2 cellular contexts compared by ENCODE assay signal in the genomic region with DNA sequence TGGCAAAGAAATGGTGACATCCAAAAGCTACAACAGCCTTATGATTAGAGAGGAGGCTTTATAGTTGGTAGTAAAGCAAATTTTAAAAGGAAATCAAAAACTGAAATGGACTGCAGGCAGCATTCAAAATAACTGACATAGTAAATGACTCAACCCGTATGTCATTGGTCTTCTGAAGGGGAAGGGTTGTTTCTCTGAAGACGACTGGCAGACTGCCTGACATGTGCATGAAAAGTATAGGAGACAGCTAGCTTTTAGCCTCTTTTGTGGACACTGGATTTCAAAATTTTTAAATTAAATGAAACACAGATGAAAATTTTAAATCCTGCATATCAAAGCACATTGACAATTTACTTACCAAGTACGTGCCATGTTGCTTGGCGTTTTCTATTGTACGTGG.
TF ChIP-seq lines count a peak whose summit lies in the region.

No MANE protein-coding gene starts in this region.

TF ChIP-seq in IMR-90, 13 proteins besides CTCF, POLR2A, EP300 and RAD21:
- TF ChIP-seq RFX5 (IDR thresholded peaks at IDR 0.05; ENCODE audit: low read depth, low read length) (no peak), SMC3 (IDR thresholded peaks at IDR 0.05; ENCODE audit: low read depth, low read length) (no peak), RCOR1 (IDR thresholded peaks at IDR 0.05; ENCODE audit: insufficient replicate concordance, low read length) (no peak), NFE2L2 (IDR thresholded peaks at IDR 0.05; ENCODE audit: low read depth, low read length) (no peak)
- TF ChIP-seq, protein P1, sequence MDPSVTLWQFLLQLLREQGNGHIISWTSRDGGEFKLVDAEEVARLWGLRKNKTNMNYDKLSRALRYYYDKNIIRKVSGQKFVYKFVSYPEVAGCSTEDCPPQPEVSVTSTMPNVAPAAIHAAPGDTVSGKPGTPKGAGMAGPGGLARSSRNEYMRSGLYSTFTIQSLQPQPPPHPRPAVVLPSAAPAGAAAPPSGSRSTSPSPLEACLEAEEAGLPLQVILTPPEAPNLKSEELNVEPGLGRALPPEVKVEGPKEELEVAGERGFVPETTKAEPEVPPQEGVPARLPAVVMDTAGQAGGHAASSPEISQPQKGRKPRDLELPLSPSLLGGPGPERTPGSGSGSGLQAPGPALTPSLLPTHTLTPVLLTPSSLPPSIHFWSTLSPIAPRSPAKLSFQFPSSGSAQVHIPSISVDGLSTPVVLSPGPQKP (IDR thresholded peaks at IDR 0.05; ENCODE audit: borderline replicate concordance, low read depth, low read length) = no peak

TF ChIP-seq in GM23338, 12 proteins besides CTCF, POLR2A, EP300 and RAD21:
- TF ChIP-seq, protein P2, sequence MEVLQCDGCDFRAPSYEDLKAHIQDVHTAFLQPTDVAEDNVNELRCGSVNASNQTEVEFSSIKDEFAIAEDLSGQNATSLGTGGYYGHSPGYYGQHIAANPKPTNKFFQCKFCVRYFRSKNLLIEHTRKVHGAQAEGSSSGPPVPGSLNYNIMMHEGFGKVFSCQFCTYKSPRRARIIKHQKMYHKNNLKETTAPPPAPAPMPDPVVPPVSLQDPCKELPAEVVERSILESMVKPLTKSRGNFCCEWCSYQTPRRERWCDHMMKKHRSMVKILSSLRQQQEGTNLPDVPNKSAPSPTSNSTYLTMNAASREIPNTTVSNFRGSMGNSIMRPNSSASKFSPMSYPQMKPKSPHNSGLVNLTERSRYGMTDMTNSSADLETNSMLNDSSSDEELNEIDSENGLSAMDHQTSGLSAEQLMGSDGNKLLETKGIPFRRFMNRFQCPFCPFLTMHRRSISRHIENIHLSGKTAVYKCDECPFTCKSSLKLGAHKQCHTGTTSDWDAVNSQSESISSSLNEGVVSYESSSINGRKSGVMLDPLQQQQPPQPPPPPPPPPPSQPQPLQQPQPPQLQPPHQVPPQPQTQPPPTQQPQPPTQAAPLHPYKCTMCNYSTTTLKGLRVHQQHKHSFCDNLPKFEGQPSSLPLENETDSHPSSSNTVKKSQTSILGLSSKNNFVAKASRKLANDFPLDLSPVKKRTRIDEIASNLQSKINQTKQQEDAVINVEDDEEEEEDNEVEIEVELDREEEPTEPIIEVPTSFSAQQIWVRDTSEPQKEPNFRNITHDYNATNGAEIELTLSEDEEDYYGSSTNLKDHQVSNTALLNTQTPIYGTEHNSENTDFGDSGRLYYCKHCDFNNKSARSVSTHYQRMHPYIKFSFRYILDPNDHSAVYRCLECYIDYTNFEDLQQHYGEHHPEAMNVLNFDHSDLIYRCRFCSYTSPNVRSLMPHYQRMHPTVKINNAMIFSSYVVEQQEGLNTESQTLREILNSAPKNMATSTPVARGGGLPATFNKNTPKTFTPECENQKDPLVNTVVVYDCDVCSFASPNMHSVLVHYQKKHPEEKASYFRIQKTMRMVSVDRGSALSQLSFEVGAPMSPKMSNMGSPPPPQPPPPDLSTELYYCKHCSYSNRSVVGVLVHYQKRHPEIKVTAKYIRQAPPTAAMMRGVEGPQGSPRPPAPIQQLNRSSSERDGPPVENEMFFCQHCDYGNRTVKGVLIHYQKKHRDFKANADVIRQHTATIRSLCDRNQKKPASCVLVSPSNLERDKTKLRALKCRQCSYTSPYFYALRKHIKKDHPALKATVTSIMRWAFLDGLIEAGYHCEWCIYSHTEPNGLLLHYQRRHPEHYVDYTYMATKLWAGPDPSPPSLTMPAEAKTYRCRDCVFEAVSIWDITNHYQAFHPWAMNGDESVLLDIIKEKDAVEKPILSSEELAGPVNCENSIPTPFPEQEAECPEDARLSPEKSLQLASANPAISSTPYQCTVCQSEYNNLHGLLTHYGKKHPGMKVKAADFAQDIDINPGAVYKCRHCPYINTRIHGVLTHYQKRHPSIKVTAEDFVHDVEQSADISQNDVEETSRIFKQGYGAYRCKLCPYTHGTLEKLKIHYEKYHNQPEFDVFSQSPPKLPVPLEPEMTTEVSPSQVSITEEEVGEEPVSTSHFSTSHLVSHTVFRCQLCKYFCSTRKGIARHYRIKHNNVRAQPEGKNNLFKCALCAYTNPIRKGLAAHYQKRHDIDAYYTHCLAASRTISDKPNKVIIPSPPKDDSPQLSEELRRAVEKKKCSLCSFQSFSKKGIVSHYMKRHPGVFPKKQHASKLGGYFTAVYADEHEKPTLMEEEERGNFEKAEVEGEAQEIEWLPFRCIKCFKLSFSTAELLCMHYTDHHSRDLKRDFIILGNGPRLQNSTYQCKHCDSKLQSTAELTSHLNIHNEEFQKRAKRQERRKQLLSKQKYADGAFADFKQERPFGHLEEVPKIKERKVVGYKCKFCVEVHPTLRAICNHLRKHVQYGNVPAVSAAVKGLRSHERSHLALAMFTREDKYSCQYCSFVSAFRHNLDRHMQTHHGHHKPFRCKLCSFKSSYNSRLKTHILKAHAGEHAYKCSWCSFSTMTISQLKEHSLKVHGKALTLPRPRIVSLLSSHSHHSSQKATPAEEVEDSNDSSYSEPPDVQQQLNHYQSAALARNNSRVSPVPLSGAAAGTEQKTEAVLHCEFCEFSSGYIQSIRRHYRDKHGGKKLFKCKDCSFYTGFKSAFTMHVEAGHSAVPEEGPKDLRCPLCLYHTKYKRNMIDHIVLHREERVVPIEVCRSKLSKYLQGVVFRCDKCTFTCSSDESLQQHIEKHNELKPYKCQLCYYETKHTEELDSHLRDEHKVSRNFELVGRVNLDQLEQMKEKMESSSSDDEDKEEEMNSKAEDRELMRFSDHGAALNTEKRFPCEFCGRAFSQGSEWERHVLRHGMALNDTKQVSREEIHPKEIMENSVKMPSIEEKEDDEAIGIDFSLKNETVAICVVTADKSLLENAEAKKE (CRISPR knock-in tag; IDR thresholded peaks at IDR 0.05) = no peak
- TF ChIP-seq, protein P3, sequence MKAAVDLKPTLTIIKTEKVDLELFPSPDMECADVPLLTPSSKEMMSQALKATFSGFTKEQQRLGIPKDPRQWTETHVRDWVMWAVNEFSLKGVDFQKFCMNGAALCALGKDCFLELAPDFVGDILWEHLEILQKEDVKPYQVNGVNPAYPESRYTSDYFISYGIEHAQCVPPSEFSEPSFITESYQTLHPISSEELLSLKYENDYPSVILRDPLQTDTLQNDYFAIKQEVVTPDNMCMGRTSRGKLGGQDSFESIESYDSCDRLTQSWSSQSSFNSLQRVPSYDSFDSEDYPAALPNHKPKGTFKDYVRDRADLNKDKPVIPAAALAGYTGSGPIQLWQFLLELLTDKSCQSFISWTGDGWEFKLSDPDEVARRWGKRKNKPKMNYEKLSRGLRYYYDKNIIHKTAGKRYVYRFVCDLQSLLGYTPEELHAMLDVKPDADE (IDR thresholded peaks at IDR 0.05) = no peak
